ENCODE assay signal across 8 cellular contexts in the genomic region with DNA sequence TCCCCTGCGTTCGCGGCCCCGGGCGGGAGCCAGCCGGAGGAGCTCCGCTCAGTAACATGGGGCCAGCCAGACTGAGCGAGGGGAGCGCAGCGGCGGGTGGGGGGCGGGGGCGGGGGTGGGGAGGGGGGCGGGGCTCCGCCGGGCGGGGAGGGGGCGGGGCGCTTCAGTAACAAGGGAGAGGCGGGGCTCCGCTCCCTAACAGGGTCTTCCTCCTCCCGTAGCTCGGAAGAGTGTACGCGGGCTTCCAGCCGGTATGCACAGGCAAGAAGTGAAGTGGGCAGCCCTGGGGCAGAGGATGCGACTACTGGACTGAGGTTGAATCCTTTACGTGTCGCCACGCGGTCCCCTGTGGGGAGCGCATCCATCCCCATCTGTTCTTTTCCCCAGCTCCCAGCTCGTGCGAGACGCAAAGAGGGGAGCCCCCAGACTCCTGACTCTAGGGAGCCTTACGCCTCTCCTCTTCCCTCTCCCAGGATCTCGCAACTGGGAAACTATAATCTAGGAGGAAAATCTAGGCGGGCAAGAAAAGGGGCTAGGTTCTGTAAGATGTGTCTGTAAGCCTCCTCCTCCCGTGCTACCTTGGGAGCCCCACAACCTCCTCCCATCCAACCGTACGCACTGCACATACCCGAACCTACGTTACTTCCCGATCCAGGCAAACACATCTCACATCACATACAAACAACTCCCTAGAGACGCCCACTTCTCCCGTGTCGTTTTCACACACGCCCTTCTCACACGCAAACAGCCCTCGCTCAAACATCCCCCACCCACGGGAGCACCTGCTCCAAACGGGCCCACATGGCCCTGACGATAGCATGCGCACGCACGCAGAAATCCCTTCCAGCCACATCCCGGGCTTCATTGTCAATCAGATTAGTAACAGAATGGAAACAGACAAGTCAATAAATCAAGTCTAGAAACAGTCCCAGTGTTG. TPM values are rescaled to one million over a fixed set of nuclear protein-coding genes. Genes with fewer than 3 reads are reported as not detected.
DNase-seq lines count a peak whose midpoint lies in the region; ATAC-seq and TF ChIP-seq lines count a peak whose summit lies in the region.

TSS of gene SHF (minus strand) at position 73 of the 937 bp plus-strand sequence. CDS start at position 58, 15 bp downstream.

- peaks cover 3% of the 10 kb centered on the region; the same call in 1 of the 2 replicates for H3K79me2 ChIP-seq in H9 (ENCODE audit: insufficient read depth, low read length)

- no peak within 1 kb of the TSS for H2AFZ ChIP-seq in H9 (ENCODE audit: low read length)

- no peak within 1 kb of the TSS for H2BK12ac ChIP-seq in H9 (ENCODE audit: insufficient read length, low read depth, low read length)

- no peak within 1 kb of the TSS for H3K4ac ChIP-seq in H9 (ENCODE audit: low read depth, low read length)

- TF ChIP-seq CTCF in AG10803 (conservative IDR thresholded peaks at IDR 0.05; ENCODE audit: low read length) (no peak), H9 (conservative IDR thresholded peaks at IDR 0.05) (no peak)

- peak; percentile 30 for ATAC-seq in esophagus mucosa
- ATAC-seq in naive thymus-derived CD8-positive, alpha-beta T cell: peak; percentile 73 to 77

- H3K4me3 Mint-ChIP-seq in H9: peak within 1 kb of the TSS; percentile 87 to 97
- H3K4me3 Mint-ChIP-seq in naive thymus-derived CD8-positive, alpha-beta T cell: peak within 1 kb of the TSS; percentile 85 to 99 (median 93)
- H3K4me3 Mint-ChIP-seq in stimulated activated naive CD8-positive, alpha-beta T cell treated with anti-CD3 and anti-CD28 coated beads, Interleukin-15, Interleukin-2, amounts not matched to agents 100 ng/mL and 50 ng/mL, for 24 hours: peak within 1 kb of the TSS; percentile 90

- peak within 1 kb of the TSS; percentile 75 for H3K4me3 ChIP-seq in AG10803 (ENCODE audit: low read length)

- peak within 1 kb of the TSS in 2 of 3 experiments; percentile 17 to 90; a peak in 4 of 7 replicates for H3K27ac Mint-ChIP-seq in H9
- peak within 1 kb of the TSS; percentile 84 to 97 (median 94) for H3K27ac Mint-ChIP-seq in naive thymus-derived CD8-positive, alpha-beta T cell
- peak within 1 kb of the TSS; percentile 98 for H3K27ac Mint-ChIP-seq in stimulated activated naive CD8-positive, alpha-beta T cell treated with anti-CD3 and anti-CD28 coated beads, Interleukin-15, Interleukin-2, amounts not matched to agents 100 ng/mL and 50 ng/mL, for 24 hours

- no peak within 1 kb of the TSS for H3T11ph ChIP-seq in H9 (ENCODE audit: low read length)

- peak within 1 kb of the TSS; percentile 2 for H3K9ac ChIP-seq in H9 (ENCODE audit: extremely low read depth, insufficient read length, low read length)

- POLR2A ChIA-PET in naive thymus-derived CD8-positive, alpha-beta T cell (lab: Charles Lee): interaction anchor here (0.6 to 5.8 kb wide), 4 partner anchors 11 to 649 kb away, joined by 3 to 88 read pairs (median 6); no protein-coding TSS in a partner anchor

- H3K79me1 ChIP-seq in H9 (ENCODE audit: insufficient read depth, low read depth, low read length, poor library complexity, severe bottlenecking): peaks cover 13% of the 10 kb centered on the region

- no peak within 1 kb of the TSS for H4K91ac ChIP-seq in H9 (ENCODE audit: insufficient read length, low read depth, low read length)

- H4K8ac ChIP-seq in H9 (replicated peaks; ENCODE audit: insufficient read length, low read depth, low read length): no peak within 1 kb of the TSS

- no peak within 1 kb of the TSS for H2BK20ac ChIP-seq in H9 (ENCODE audit: low read depth, low read length, poor library complexity, severe bottlenecking)

- H3K9me3 ChIP-seq in H9 (ENCODE audit: control insufficient read depth, low read depth, low read length): no peaks in the 10 kb centered on the region

- H4K20me1 ChIP-seq in H9 (ENCODE audit: control insufficient read depth, insufficient read depth, insufficient read length): no peaks in the 10 kb centered on the region

- H4K5ac ChIP-seq in H9 (ENCODE audit: insufficient read length, low read depth, low read length): no peak within 1 kb of the TSS

- no peak within 1 kb of the TSS for H3K18ac ChIP-seq in H9 (ENCODE audit: insufficient read length, low read depth, low read length)

- H3K4me1 Mint-ChIP-seq in H9: peaks cover 36 to 37% of the 10 kb centered on the region in 2 experiments
- H3K4me1 Mint-ChIP-seq in naive thymus-derived CD8-positive, alpha-beta T cell: peaks cover 22 to 41% (median 30%) of the 10 kb centered on the region in 4 donors
- H3K4me1 Mint-ChIP-seq in stimulated activated naive CD8-positive, alpha-beta T cell treated with anti-CD3 and anti-CD28 coated beads, Interleukin-15, Interleukin-2, amounts not matched to agents 100 ng/mL and 50 ng/mL, for 24 hours (ENCODE audit: low read depth): peaks cover 32% of the 10 kb centered on the region

- no peak within 1 kb of the TSS for H3K27ac ChIP-seq in H9 (ENCODE audit: insufficient read length, low read depth, low read length)

- H3K23ac ChIP-seq in H9 (ENCODE audit: insufficient read length, low read depth, low read length): no peak within 1 kb of the TSS

- H2BK15ac ChIP-seq in H9 (ENCODE audit: low read depth, low read length): no peak within 1 kb of the TSS

- peaks cover 5% of the 10 kb centered on the region for H3K23me2 ChIP-seq in H9 (ENCODE audit: insufficient read length, low read depth, low read length, poor library complexity, severe bottlenecking)

- DNase-seq in AG10803 (ENCODE audit: low read depth) (peak; percentile 29), H9 (peak; percentile 80), NCI-H82 (lab: John Stamatoyannopoulos, UW) (peak; percentile 96), activated T-cell treated with anti-CD3 and anti-CD28 coated beads for 48 hours (ENCODE audit: low read depth) (peak; percentile 63), HUDEP-2 (lab: John Stamatoyannopoulos, UW; ENCODE audit: unreplicated experiment in 76 of 76) (no peak)
- DNase-seq in naive thymus-derived CD8-positive, alpha-beta T cell: peak; percentile 50 to 81 (median 66)

- H3K36me3 Mint-ChIP-seq in H9 (ENCODE audit: insufficient read depth in 1 of 3, low read depth in 3 of 3): peaks cover 0 to 6% (median 5%) of the 10 kb centered on the region in 3 experiments; a peak in 2 of 7 replicates
- no peaks in the 10 kb centered on the region for H3K36me3 Mint-ChIP-seq in naive thymus-derived CD8-positive, alpha-beta T cell
- H3K36me3 Mint-ChIP-seq in stimulated activated naive CD8-positive, alpha-beta T cell treated with anti-CD3 and anti-CD28 coated beads, Interleukin-15, Interleukin-2, amounts not matched to agents 100 ng/mL and 50 ng/mL, for 24 hours (ENCODE audit: low read depth): no peaks in the 10 kb centered on the region

- no peak within 1 kb of the TSS for H2BK5ac ChIP-seq in H9 (ENCODE audit: insufficient read length, low read length)

- H3K56ac ChIP-seq in H9 (ENCODE audit: insufficient read length, low read depth, low read length): no peak within 1 kb of the TSS

- peaks cover 38% of the 10 kb centered on the region for H3K27me3 Mint-ChIP-seq in H9 (ENCODE audit: low read depth)
- H3K27me3 Mint-ChIP-seq in naive thymus-derived CD8-positive, alpha-beta T cell: peaks cover 0 to 4% (median 0%) of the 10 kb centered on the region in 5 donors
- H3K27me3 Mint-ChIP-seq in stimulated activated naive CD8-positive, alpha-beta T cell treated with anti-CD3 and anti-CD28 coated beads, Interleukin-15, Interleukin-2, amounts not matched to agents 100 ng/mL and 50 ng/mL, for 24 hours: peaks cover 3% of the 10 kb centered on the region

- H3K27me3 ChIP-seq in H9 (ENCODE audit: insufficient read depth, low read length): peaks cover 6% of the 10 kb centered on the region; the same call in 1 of the 2 replicates

- no peak within 1 kb of the TSS for H2BK120ac ChIP-seq in H9 (ENCODE audit: low read depth, low read length, poor library complexity, severe bottlenecking)

- peak within 1 kb of the TSS; percentile 18; the same call in 1 of the 2 replicates for H3K14ac ChIP-seq in H9 (ENCODE audit: insufficient read depth, low read length)

- peaks cover 11% of the 10 kb centered on the region for H3K4me1 ChIP-seq in H9 (ENCODE audit: insufficient read depth, low read length)

- peak within 1 kb of the TSS; percentile 74 for H3K4me2 ChIP-seq in H9 (ENCODE audit: insufficient read depth, insufficient read length, low read length)

- no peak within 1 kb of the TSS for H2AK5ac ChIP-seq in H9 (ENCODE audit: insufficient read length, low read length)

- no peaks in the 10 kb centered on the region; a peak in 2 of 5 replicates for H3K9me3 Mint-ChIP-seq in H9
- no peaks in the 10 kb centered on the region for H3K9me3 Mint-ChIP-seq in naive thymus-derived CD8-positive, alpha-beta T cell
- no peaks in the 10 kb centered on the region for H3K9me3 Mint-ChIP-seq in stimulated activated naive CD8-positive, alpha-beta T cell treated with anti-CD3 and anti-CD28 coated beads, Interleukin-15, Interleukin-2, amounts not matched to agents 100 ng/mL and 50 ng/mL, for 24 hours

- no CpG with 5 or more reads among the region's 57 CpGs for WGBS in H9 (ENCODE audit: extremely low coverage, insufficient read length, low lambda C conversion rate)

RNA-seq across cellular contexts. Expression of gene SHF, which starts in this region (rescaled TPM):
- 21.7 and 22.3 TPM in 2 replicates for total RNA-seq in H9 (2021)
- 1.6 TPM for total RNA-seq in esophagus mucosa
- 1 to 10 TPM; 8.1 to 9.7 TPM for total RNA-seq in naive thymus-derived CD8-positive, alpha-beta T cell
- 1 to 10 TPM; 1.1 to 2.6 (median 1.4) TPM for polyA plus RNA-seq in naive thymus-derived CD8-positive, alpha-beta T cell

Comparison
In these comparisons a context has a peak if more than half of its experiments do, and no peak if none do; other contexts are left out.
1. DNase-seq: peak in AG10803 (single experiment), H9 (single experiment), NCI-H82 (single experiment), activated T-cell treated with anti-CD3 and anti-CD28 coated beads for 48 hours (single experiment) and naive thymus-derived CD8-positive, alpha-beta T cell (10 of 10); none in HUDEP-2 (0 of 76).
2. Peak in every context shown above with its lines, with median percentiles within 50 percentile points of each other: H3K27ac Mint-ChIP-seq and H3K4me3 Mint-ChIP-seq.